ENCODE assay signal across 8 cellular contexts in genomic region chr1:19704247-19705113, GRCh38. TPM values are rescaled to one million over a fixed set of nuclear protein-coding genes. Genes with fewer than 3 reads are reported as not detected.
DNase-seq lines count a peak whose midpoint lies in the region; ATAC-seq and TF ChIP-seq lines count a peak whose summit lies in the region.

No MANE protein-coding gene starts in this region.

- H3K4me3 Mint-ChIP-seq in stimulated activated naive B cell treated with anti-CD40 and anti-IgM and Interleukin-4, amounts not matched to agents 10 μg/mL and 1 μg/mL and 100 μg/mL, for 72 hours: no peak overlapping the region

- H3K27me3 Mint-ChIP-seq in stimulated activated naive B cell treated with anti-CD40 and anti-IgM and Interleukin-4, amounts not matched to agents 10 μg/mL and 1 μg/mL and 100 μg/mL, for 72 hours: no peaks in the 10 kb centered on the region

- H3K36me3 ChIP-seq in BE2C: no peaks in the 10 kb centered on the region

- no peaks in the 10 kb centered on the region for H3K9me3 Mint-ChIP-seq in stimulated activated naive B cell treated with anti-CD40 and anti-IgM and Interleukin-4, amounts not matched to agents 10 μg/mL and 1 μg/mL and 100 μg/mL, for 72 hours

- H3K4me3 ChIP-seq in BE2C (ENCODE audit: low read depth, low read length): peak overlapping the region; percentile 49

- no peaks in the 10 kb centered on the region for H3K4me1 ChIP-seq in BE2C

- ATAC-seq in GM19351 (IDR thresholded peaks at IDR 0.05; ENCODE audit: unreplicated experiment): peak; percentile 47
- ATAC-seq in esophagus mucosa: peak; percentile 91
- ATAC-seq in stimulated activated naive B cell treated with anti-CD40 and anti-IgM and Interleukin-4, amounts not matched to agents 10 μg/mL and 1 μg/mL and 100 μg/mL, for 72 hours (replicated peaks): peak; percentile 61 to 63
- no peak for ATAC-seq in HG02973 (IDR thresholded peaks at IDR 0.05; ENCODE audit: unreplicated experiment)

- peaks cover 0 to 3% of the 10 kb centered on the region in 2 donors for H3K4me1 Mint-ChIP-seq in stimulated activated naive B cell treated with anti-CD40 and anti-IgM and Interleukin-4, amounts not matched to agents 10 μg/mL and 1 μg/mL and 100 μg/mL, for 72 hours

- TF ChIP-seq CTCF in BE2C (IDR thresholded peaks at IDR 0.05; ENCODE audit: low read depth, low read length): peak; percentile 75

- no peaks in the 10 kb centered on the region for H3K9me3 ChIP-seq in BE2C

- H3K27ac Mint-ChIP-seq in stimulated activated naive B cell treated with anti-CD40 and anti-IgM and Interleukin-4, amounts not matched to agents 10 μg/mL and 1 μg/mL and 100 μg/mL, for 72 hours: no peak overlapping the region

- no peaks in the 10 kb centered on the region for H3K27me3 ChIP-seq in BE2C

- DNase-seq in BE2C: peak; percentile 74
- peak; percentile 0 for DNase-seq in NCI-H774 (lab: John Stamatoyannopoulos, UW)
- DNase-seq in activated CD8-positive, alpha-beta memory T cell treated with anti-CD3 and anti-CD28 coated beads, Interleukin-2, amount 50 U/mL, for 48 hours: peak; percentile 81
- DNase-seq in myocyte (ENCODE audit: low read depth): peak; percentile 80
- peak; percentile 15 for DNase-seq in stimulated activated naive B cell treated with anti-CD40 and anti-IgM and Interleukin-4, amounts not matched to agents 10 μg/mL and 1 μg/mL and 100 μg/mL, for 72 hours

- H3K36me3 Mint-ChIP-seq in stimulated activated naive B cell treated with anti-CD40 and anti-IgM and Interleukin-4, amounts not matched to agents 10 μg/mL and 1 μg/mL and 100 μg/mL, for 72 hours: peaks cover 15% of the 10 kb centered on the region in 2 donors

RNA-seq across cellular contexts. Expression of gene HTR6, which starts 39.8 kb away (rescaled TPM):
- polyA plus RNA-seq in BE2C (2012; ENCODE audit: insufficient read depth, insufficient read length, low read depth): not detected
- not detected for total RNA-seq in esophagus mucosa
- 0.10 TPM in 1 of 2 replicates, not detected in the other for total RNA-seq in myocyte
- polyA plus RNA-seq in myocyte (2012): not detected

Comparison
In these comparisons a context has a peak if more than half of its experiments do, and no peak if none do; other contexts are left out.
1. DNase-seq: peak in every context shown above with its lines; median percentile 81 in activated CD8-positive, alpha-beta memory T cell treated with anti-CD3 and anti-CD28 coated beads, Interleukin-2, amount 50 U/mL, for 48 hours; 80 in myocyte; 74 in BE2C; 15 in stimulated activated naive B cell treated with anti-CD40 and anti-IgM and Interleukin-4, amounts not matched to agents 10 μg/mL and 1 μg/mL and 100 μg/mL, for 72 hours; 0 in NCI-H774.